In the genomic region with DNA sequence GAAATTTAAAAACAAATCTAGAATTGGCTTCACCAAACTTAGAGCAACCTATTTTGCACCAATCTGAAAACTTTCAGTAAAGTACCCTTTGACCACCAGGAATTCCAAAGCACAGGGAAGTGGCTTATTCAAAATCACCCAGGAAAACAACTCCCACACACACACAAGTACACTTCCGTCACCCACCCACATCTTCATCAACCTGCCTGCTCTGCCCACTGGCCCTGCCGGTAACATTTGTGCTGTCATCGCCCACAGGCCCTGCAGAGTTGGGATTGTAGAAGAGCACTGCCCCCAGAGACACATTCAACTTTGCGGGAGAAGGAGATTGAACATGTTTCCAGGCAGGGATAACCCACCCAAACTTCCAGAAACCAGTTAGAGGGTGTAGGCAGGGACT, we compare ENCODE assay signal across 23 cellular contexts. TPM values are rescaled to one million over a fixed set of nuclear protein-coding genes. Genes with fewer than 3 reads are reported as not detected.
DNase-seq lines count a peak whose midpoint lies in the region; ATAC-seq and TF ChIP-seq lines count a peak whose summit lies in the region.
"Had no signal": no experiment of that assay in that cellular context is flagged by ENCODE, and none has a peak within 500 bp of the region (broad histone marks: within the 10 kb centered on the region; RNA-seq: fewer than 3 reads in every experiment).

No MANE protein-coding gene starts in this region.

- H3K27ac Mint-ChIP-seq in GM23338 (peak overlapping the region; percentile 5; the same call in 1 of the 2 replicates), neural progenitor cell (no peak overlapping the region), chondrocyte (ENCODE audit: unreplicated experiment) (no peak overlapping the region)
- H3K27ac Mint-ChIP-seq in activated naive CD4-positive, alpha-beta T cell treated with anti-CD3 and anti-CD28 coated beads, Interleukin-2, amount 50 U/mL, for 24 hours, result peak overlapping the region; percentile 59

- DNase-seq in activated CD4-positive, alpha-beta T cell treated with anti-CD3 and anti-CD28 coated beads for 48 hours, result peak; percentile 30
- DNase-seq in activated CD4-positive, alpha-beta T cell treated with anti-CD3 and anti-CD28 coated beads for 1 hour, result no peak
- no peak for DNase-seq in GM23338 (ENCODE audit: low spot score)
- DNase-seq in neural progenitor cell (ENCODE audit: low spot score), result no peak
- DNase-seq in chondrocyte (ENCODE audit: low spot score), result no peak
- DNase-seq in hepatic stellate cell (ENCODE audit: low spot score), result no peak
- no peak for DNase-seq in mesenteric fat pad (ENCODE audit: low spot score)
- DNase-seq: activated gamma-delta T cell treated with Interleukin-2 at 50 U/mL for 16 hours; Calu3; heart right ventricle; NCI-H1930; NCI-H226; NCI-H774; PC-3; psoas muscle; SIG-M5; small intestine; stimulated activated CD8-positive, alpha-beta memory T cell treated with anti-CD3 and anti-CD28 coated beads, Interleukin-4, amount 100 ng/mL, for 48 hours had no signal

- H3K27me3 ChIP-seq in GM23338 (ENCODE audit: insufficient read depth) (no peaks in the 10 kb centered on the region), neural progenitor cell (peaks cover 18% of the 10 kb centered on the region)
- H3K27me3 ChIP-seq: vagina had no signal

- H3K9me3 ChIP-seq in neural progenitor cell (ENCODE audit: low read depth), result no peaks in the 10 kb centered on the region
- H3K9me3 ChIP-seq: heart right ventricle, psoas muscle, vagina had no signal

- H3K9me2 ChIP-seq in GM23338 (ENCODE audit: insufficient read depth), result no peaks in the 10 kb centered on the region

- no peak overlapping the region for H3K4me3 Mint-ChIP-seq in GM23338
- peak overlapping the region; percentile 62 for H3K4me3 Mint-ChIP-seq in activated naive CD4-positive, alpha-beta T cell treated with anti-CD3 and anti-CD28 coated beads, Interleukin-2, amount 50 U/mL, for 24 hours
- no peak overlapping the region for H3K4me3 Mint-ChIP-seq in neural progenitor cell
- no peak overlapping the region for H3K4me3 Mint-ChIP-seq in chondrocyte (ENCODE audit: unreplicated experiment)
- H3K4me3 Mint-ChIP-seq: neural crest cell had no signal

- no peaks in the 10 kb centered on the region for H3K79me2 ChIP-seq in GM23338 (replicated peaks; ENCODE audit: insufficient read depth)
- no peaks in the 10 kb centered on the region for H3K79me2 ChIP-seq in neural progenitor cell (ENCODE audit: low read depth)

- H2AFZ ChIP-seq in GM23338 (peak overlapping the region; percentile 91), neural progenitor cell (replicated peaks) (peak overlapping the region; percentile 50)

- H3K27me3 Mint-ChIP-seq in GM23338 (ENCODE audit: insufficient read depth, low read depth, poor library complexity) (peaks cover 9% of the 10 kb centered on the region), neural progenitor cell (ENCODE audit: insufficient read depth, low read depth) (peaks cover 7% of the 10 kb centered on the region), chondrocyte (ENCODE audit: low read depth) (no peaks in the 10 kb centered on the region)
- H3K27me3 Mint-ChIP-seq in activated naive CD4-positive, alpha-beta T cell treated with anti-CD3 and anti-CD28 coated beads, Interleukin-2, amount 50 U/mL, for 24 hours, result no peaks in the 10 kb centered on the region

- no peaks in the 10 kb centered on the region for H3F3A ChIP-seq in GM23338 (replicated peaks; ENCODE audit: low read depth)
- H3F3A ChIP-seq in neural progenitor cell (ENCODE audit: low read depth), result no peaks in the 10 kb centered on the region

- H3K4me1 Mint-ChIP-seq in GM23338 (peaks cover 2% of the 10 kb centered on the region; the same call in 1 of the 3 replicates), neural progenitor cell (peaks cover 7% of the 10 kb centered on the region), chondrocyte (ENCODE audit: low read depth) (peaks cover 7% of the 10 kb centered on the region)
- H3K4me1 Mint-ChIP-seq in activated naive CD4-positive, alpha-beta T cell treated with anti-CD3 and anti-CD28 coated beads, Interleukin-2, amount 50 U/mL, for 24 hours, result peaks cover 38% of the 10 kb centered on the region

- H4K20me1 ChIP-seq in GM23338 (replicated peaks; ENCODE audit: insufficient read depth), result no peaks in the 10 kb centered on the region
- no peaks in the 10 kb centered on the region for H4K20me1 ChIP-seq in neural progenitor cell (ENCODE audit: low read depth)

- H3K9me3 Mint-ChIP-seq in GM23338, result no peaks in the 10 kb centered on the region; the same call in 2 of the 3 replicates
- no peaks in the 10 kb centered on the region for H3K9me3 Mint-ChIP-seq in activated naive CD4-positive, alpha-beta T cell treated with anti-CD3 and anti-CD28 coated beads, Interleukin-2, amount 50 U/mL, for 24 hours
- no peaks in the 10 kb centered on the region for H3K9me3 Mint-ChIP-seq in neural progenitor cell
- no peaks in the 10 kb centered on the region for H3K9me3 Mint-ChIP-seq in chondrocyte (ENCODE audit: low read depth)
- H3K9me3 Mint-ChIP-seq: neural crest cell had no signal

- H3K36me3 ChIP-seq in GM23338 (ENCODE audit: insufficient read depth) (no peaks in the 10 kb centered on the region; the same call in 1 of the 2 replicates), neural progenitor cell (no peaks in the 10 kb centered on the region)
- H3K36me3 ChIP-seq: heart right ventricle, vagina had no signal

- H3K9ac ChIP-seq in neural progenitor cell, result no peak overlapping the region

- no peak for TF ChIP-seq CTCF in GM23338 (conservative IDR thresholded peaks at IDR 0.05; ENCODE audit: low read depth in 2 of 2)
- TF ChIP-seq CTCF in neural progenitor cell (IDR thresholded peaks at IDR 0.05), result no peak
- no peak for TF ChIP-seq CTCF in chondrocyte (IDR thresholded peaks at IDR 0.05)

- H3K4me1 ChIP-seq in GM23338 (ENCODE audit: insufficient read depth) (no peaks in the 10 kb centered on the region), neural progenitor cell (peaks cover 6% of the 10 kb centered on the region)
- H3K4me1 ChIP-seq: psoas muscle had no signal

- H3K27ac ChIP-seq in GM23338 (ENCODE audit: low read depth), result 0 out of 2 replicates have a peak overlapping the region, but pooled peaks have one; percentile 6
- H3K27ac ChIP-seq in neural progenitor cell, result no peak overlapping the region
- H3K27ac ChIP-seq: heart right ventricle, psoas muscle, vagina had no signal

- no peak overlapping the region for H3K4me2 ChIP-seq in GM23338
- no peak overlapping the region for H3K4me2 ChIP-seq in neural progenitor cell

- no peak overlapping the region for H3K4me3 ChIP-seq in GM23338
- H3K4me3 ChIP-seq in neural progenitor cell, result no peak overlapping the region
- H3K4me3 ChIP-seq: heart right ventricle, psoas muscle, vagina had no signal

- H3K36me3 Mint-ChIP-seq in GM23338 (ENCODE audit: low read depth), result no peaks in the 10 kb centered on the region
- H3K36me3 Mint-ChIP-seq in activated naive CD4-positive, alpha-beta T cell treated with anti-CD3 and anti-CD28 coated beads, Interleukin-2, amount 50 U/mL, for 24 hours, result no peaks in the 10 kb centered on the region
- no peaks in the 10 kb centered on the region for H3K36me3 Mint-ChIP-seq in neural progenitor cell
- no peaks in the 10 kb centered on the region for H3K36me3 Mint-ChIP-seq in chondrocyte (ENCODE audit: low read depth)

- no peak for ATAC-seq in GM23338
- ATAC-seq: heart right ventricle, left lobe of liver, PC-3, psoas muscle had no signal

TF ChIP-seq in GM23338, 12 proteins besides CTCF, POLR2A, EP300 and RAD21:
- TF ChIP-seq NANOG (IDR thresholded peaks at IDR 0.05; ENCODE audit: borderline replicate concordance) (no peak), POLR2AphosphoS5 (IDR thresholded peaks at IDR 0.05; ENCODE audit: low read depth) (no peak), EZH2 (IDR thresholded peaks at IDR 0.05; ENCODE audit: low read depth, unreplicated experiment) (no peak), JUNB (IDR thresholded peaks at IDR 0.05; ENCODE audit: unreplicated experiment) (no peak), STAT1 (IDR thresholded peaks at IDR 0.05; ENCODE audit: unreplicated experiment) (no peak), ZNF331 (CRISPR knock-in tag; IDR thresholded peaks at IDR 0.05; ENCODE audit: low read depth) (no peak), EZH2phosphoT487 (IDR thresholded peaks at IDR 0.05; ENCODE audit: unreplicated experiment) (no peak), CREB1 (CRISPR knock-in tag; IDR thresholded peaks at IDR 0.05; ENCODE audit: low read depth) (no peak), ZNF114 (CRISPR knock-in tag; IDR thresholded peaks at IDR 0.05) (no peak)

RNA-seq across cellular contexts. Expression of a gene that starts 19.3 kb away (rescaled TPM):
- not detected in 2 replicates for total RNA-seq in GM23338 (2014; rRNA removed; shearing (Covaris generic))
- polyA plus RNA-seq in GM23338 (2016; fragmentation: Nextera tagmentation; extraction: Ambion mirVana), result not detected in 2 replicates
- total RNA-seq in neural progenitor cell (ENCODE audit: low replicate concordance) (not detected in 2 replicates), chondrocyte (not detected in 3 replicates), mesenteric fat pad (0.71 TPM)
- total RNA-seq: Calu3, PC-3 had no signal
- polyA plus RNA-seq: BJ had no signal

Comparison
In these comparisons a context has a peak if more than half of its experiments do, and no peak if none do; other contexts are left out.
1. H3K27ac Mint-ChIP-seq: peak in GM23338 (single experiment) and activated naive CD4-positive, alpha-beta T cell treated with anti-CD3 and anti-CD28 coated beads, Interleukin-2, amount 50 U/mL, for 24 hours (single experiment); none in neural progenitor cell (single experiment) and chondrocyte (single experiment).